22 cellular contexts compared by ENCODE assay signal in genomic region chr11:29405305-29405704, GRCh38.
"Had no signal": no experiment of that assay in that cellular context is flagged by ENCODE, and none has a peak within 500 bp of the region (broad histone marks: within the 10 kb centered on the region; RNA-seq: fewer than 3 reads in every experiment).

No MANE protein-coding gene starts in this region.

- H3K4me1 ChIP-seq: colonic mucosa, esophagus muscularis mucosa, foreskin keratinocyte, heart right ventricle, left lung, lower lobe of right lung had no signal

- H3K9me3 ChIP-seq: colonic mucosa, esophagus muscularis mucosa, left lung, lower lobe of right lung had no signal

- ATAC-seq: foreskin keratinocyte; heart right ventricle; left cardiac atrium; left lung; left ventricle myocardium superior; lower lobe of right lung; naive thymus-derived CD4-positive, alpha-beta T cell had no signal

- H3K27ac ChIP-seq: colonic mucosa, dorsolateral prefrontal cortex, esophagus muscularis mucosa, foreskin keratinocyte, heart right ventricle, left lung, lower lobe of right lung had no signal

- FAIRE-seq: endothelial cell of umbilical vein, frontal cortex, islet of Langerhans, keratinocyte had no signal

- H3K27me3 ChIP-seq: colonic mucosa, dorsolateral prefrontal cortex, esophagus muscularis mucosa, foreskin keratinocyte, heart right ventricle, left lung had no signal

- H3K36me3 ChIP-seq: colonic mucosa, esophagus muscularis mucosa, heart right ventricle, left lung, lower lobe of right lung had no signal

- DNase-seq: colonic mucosa; cortex of kidney; dorsolateral prefrontal cortex; effector CD4-positive, alpha-beta T cell; effector memory CD4-positive, alpha-beta T cell; foreskin keratinocyte; glutamatergic neuron; head of caudate nucleus; heart right ventricle; hippocampal formation; left cardiac atrium; left lung; left ventricle myocardium superior; lower lobe of right lung; mesenchymal stem cell; midbrain; naive thymus-derived CD4-positive, alpha-beta T cell had no signal

- H3K4me3 ChIP-seq: colonic mucosa, dorsolateral prefrontal cortex, esophagus muscularis mucosa, heart right ventricle, left lung, lower lobe of right lung had no signal
